In genomic region chr10:16995867-16996529, GRCh38 we compare ENCODE assay signal across 8 cellular contexts.
DNase-seq lines count a peak whose midpoint lies in the region; ATAC-seq and TF ChIP-seq lines count a peak whose summit lies in the region.

No MANE protein-coding gene starts in this region.

- no peak overlapping the region for H3K4me2 ChIP-seq in neuronal stem cell (ENCODE audit: insufficient read depth, low read length, poor library complexity, severe bottlenecking)

- H2AK5ac ChIP-seq in neuronal stem cell (ENCODE audit: low read depth, low read length) = no peak overlapping the region

- H3K9ac ChIP-seq in SK-N-MC (ENCODE audit: insufficient read length) (no peak overlapping the region), neuronal stem cell (ENCODE audit: low read depth, low read length, poor library complexity) (no peak overlapping the region)

- H2BK5ac ChIP-seq in neuronal stem cell (ENCODE audit: low read length) = no peak overlapping the region

- no peak overlapping the region for H2BK120ac ChIP-seq in neuronal stem cell (ENCODE audit: low read depth, low read length)

- TF ChIP-seq CTCF in epithelial cell of proximal tubule (conservative IDR thresholded peaks at IDR 0.05; ENCODE audit: low read depth, low read length) = no peak

- H3K9me3 ChIP-seq in SK-N-MC (ENCODE audit: low read depth, low read length) (no peaks in the 10 kb centered on the region), neuronal stem cell (replicated peaks in 1 of 2; ENCODE audit: control insufficient read depth in 2 of 2, insufficient read depth in 1 of 2, low read depth in 1 of 2, low read length in 2 of 2) (peaks cover 0 to 14% of the 10 kb centered on the region in 2 donors)

- H2AFZ ChIP-seq in neuronal stem cell (ENCODE audit: low read length) = peak overlapping the region; percentile 39

- no peak overlapping the region for H3K4me3 ChIP-seq in SK-N-MC
- no peak overlapping the region for H3K4me3 ChIP-seq in epithelial cell of proximal tubule (ENCODE audit: low read depth, low read length)
- H3K4me3 ChIP-seq in neuronal stem cell (ENCODE audit: low read length in 2 of 2) = no peak overlapping the region

- H3K27me3 ChIP-seq in neuronal stem cell (ENCODE audit: control insufficient read depth in 3 of 3, insufficient read depth in 3 of 3, low read depth in 1 of 3, low read length in 3 of 3) = no peaks in the 10 kb centered on the region

- H3K23ac ChIP-seq in neuronal stem cell (ENCODE audit: low read depth, low read length, poor library complexity) = no peak overlapping the region

- no peak overlapping the region for H2BK12ac ChIP-seq in neuronal stem cell (ENCODE audit: low read length)

- no peak for ATAC-seq in GM18909 (IDR thresholded peaks at IDR 0.05; ENCODE audit: poor library complexity, unreplicated experiment)
- ATAC-seq in HG03175 (IDR thresholded peaks at IDR 0.05; ENCODE audit: unreplicated experiment) = no peak

- no peaks in the 10 kb centered on the region for H3K79me1 ChIP-seq in neuronal stem cell (ENCODE audit: low read depth, low read length)

- no peak overlapping the region for H3K4ac ChIP-seq in neuronal stem cell (ENCODE audit: low read length)

- no peak overlapping the region for H4K8ac ChIP-seq in neuronal stem cell (ENCODE audit: low read depth, low read length)

- no peak overlapping the region for H4K91ac ChIP-seq in neuronal stem cell (ENCODE audit: low read depth, low read length, poor library complexity)

- no peak overlapping the region for H3K14ac ChIP-seq in neuronal stem cell (ENCODE audit: low read length)

- no CpG with 5 or more reads among the region's 6 CpGs for WGBS in neuronal stem cell (ENCODE audit: extremely low coverage in 2 of 2, insufficient read length in 2 of 2, insufficient replicate concordance in 1 of 2), 2 donors

- no peak overlapping the region for H3K18ac ChIP-seq in neuronal stem cell (ENCODE audit: low read length)

- peak; percentile 28 for DNase-seq in Daoy (ENCODE audit: low read depth)
- DNase-seq in SK-N-MC (ENCODE audit: low read depth, low spot score) = no peak
- peak; percentile 25 for DNase-seq in epithelial cell of proximal tubule (ENCODE audit: low read depth)
- DNase-seq in neuronal stem cell (ENCODE audit: low spot score) = peak; percentile 41
- no peak for DNase-seq in NCI-H2029 (lab: John Stamatoyannopoulos, UW)
- DNase-seq in DMS79 (lab: John Stamatoyannopoulos, UW) = no peak

- H3K4me1 ChIP-seq in neuronal stem cell (ENCODE audit: control insufficient read depth in 2 of 2, insufficient read depth in 1 of 2, low read depth in 1 of 2, low read length in 2 of 2) = peaks cover 5 to 9% of the 10 kb centered on the region in 2 donors

- no peaks in the 10 kb centered on the region for H3K36me3 ChIP-seq in SK-N-MC (ENCODE audit: insufficient read depth, low read length)
- H3K36me3 ChIP-seq in neuronal stem cell (replicated peaks in 1 of 2; ENCODE audit: control insufficient read depth in 2 of 2, insufficient read depth in 2 of 2, low read length in 2 of 2) = no peaks in the 10 kb centered on the region

- 0 out of 2 replicates have a peak overlapping the region, but pooled peaks have one; percentile 42 for H3K27ac ChIP-seq in SK-N-MC
- no peak overlapping the region for H3K27ac ChIP-seq in neuronal stem cell (replicated peaks; ENCODE audit: low read length)

- H2BK15ac ChIP-seq in neuronal stem cell (ENCODE audit: low read length) = no peak overlapping the region

Comparison
In these comparisons a context has a peak if more than half of its experiments do, and no peak if none do; other contexts are left out.
1. DNase-seq: peak in Daoy (single experiment), epithelial cell of proximal tubule (single experiment) and neuronal stem cell (single experiment); none in SK-N-MC (single experiment), NCI-H2029 (single experiment) and DMS79 (single experiment).